ENCODE assay signal across 18 cellular contexts in the genomic region with DNA sequence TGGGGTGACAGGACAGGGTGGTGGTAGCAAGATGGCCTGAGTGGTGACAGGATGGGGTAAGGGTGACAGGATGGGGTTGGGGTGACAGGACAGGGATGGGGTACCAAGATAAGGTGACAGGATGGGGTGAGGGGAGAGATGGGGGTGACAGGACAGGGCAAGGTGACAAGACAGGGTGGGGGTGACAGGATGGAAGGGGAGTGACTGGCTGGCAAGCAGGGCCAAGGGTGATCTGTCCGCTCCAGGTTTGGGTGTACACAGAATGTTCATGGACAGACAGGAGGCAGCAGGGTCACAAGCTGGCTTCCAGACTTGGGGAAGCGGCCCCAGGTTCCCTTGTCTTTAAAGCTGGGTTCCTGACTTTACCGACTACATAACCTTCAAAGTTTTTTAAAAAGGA. TPM values are rescaled to one million over a fixed set of nuclear protein-coding genes. Genes with fewer than 3 reads are reported as not detected.
DNase-seq lines count a peak whose midpoint lies in the region; ATAC-seq and TF ChIP-seq lines count a peak whose summit lies in the region.
"Had no signal": no experiment of that assay in that cellular context is flagged by ENCODE, and none has a peak within 500 bp of the region (broad histone marks: within the 10 kb centered on the region; RNA-seq: fewer than 3 reads in every experiment).

No MANE protein-coding gene starts in this region.

- no peak overlapping the region for H2BK12ac ChIP-seq in neuronal stem cell (ENCODE audit: low read length)

- H3K9ac ChIP-seq in neuronal stem cell (ENCODE audit: low read depth, low read length, poor library complexity): no peak overlapping the region

- peak overlapping the region; percentile 48 for H3K23ac ChIP-seq in neuronal stem cell (ENCODE audit: low read depth, low read length, poor library complexity)

- H3K18ac ChIP-seq in neuronal stem cell (ENCODE audit: low read length): no peak overlapping the region

- no peak overlapping the region for H4K8ac ChIP-seq in neuronal stem cell (ENCODE audit: low read depth, low read length)

- intact Hi-C loops in Right ventricle myocardium inferior (cut with DNase I): no loop called here

- no peak overlapping the region for H4K91ac ChIP-seq in neuronal stem cell (ENCODE audit: low read depth, low read length, poor library complexity)

- H3K4me3 ChIP-seq in right atrium auricular region (no peak overlapping the region), neuronal stem cell (ENCODE audit: low read length in 2 of 2) (peak overlapping the region in 1 of 2 donors; percentile 46), suprapubic skin (no peak overlapping the region)
- H3K4me3 ChIP-seq: GM23338 had no signal

- H3K4me2 ChIP-seq in neuronal stem cell (ENCODE audit: insufficient read depth, low read length, poor library complexity, severe bottlenecking): no peak overlapping the region
- H3K4me2 ChIP-seq: GM23338 had no signal

- no peak overlapping the region for H2AK5ac ChIP-seq in neuronal stem cell (ENCODE audit: low read depth, low read length)

- no peak overlapping the region for H2BK5ac ChIP-seq in neuronal stem cell (ENCODE audit: low read length)

- no peak for TF ChIP-seq EP300 in suprapubic skin (IDR thresholded peaks at IDR 0.05)

- peak; percentile 31 for DNase-seq in Right ventricle myocardium inferior (ENCODE audit: missing footprints)
- no peak for DNase-seq in right atrium auricular region (ENCODE audit: low spot score)
- peak; percentile 20 for DNase-seq in ecto neural progenitor cell (ENCODE audit: low spot score)
- no peak for DNase-seq in neuronal stem cell (ENCODE audit: low spot score)
- DNase-seq in suprapubic skin (ENCODE audit: low spot score in 2 of 2): peak; percentile 24 to 66
- DNase-seq in hippocampal formation (lab: John Stamatoyannopoulos, UW): no peak
- no peak for DNase-seq in NCI-H446 treated with DMSO at 0.1 percent for 48 hours (lab: John Stamatoyannopoulos, UW)
- DNase-seq: ACHN; BE2C; C1 segment of cervical spinal cord; Caco-2; CD4-positive, CD25-positive, alpha-beta regulatory T cell; HFFc6; IMR-90 had no signal

- ATAC-seq in Right ventricle myocardium inferior: no peak
- ATAC-seq: GM23338, HCT116 had no signal

- H2AFZ ChIP-seq in neuronal stem cell (ENCODE audit: low read length): no peak overlapping the region
- H2AFZ ChIP-seq: GM23338 had no signal

- H3K9me3 ChIP-seq in right atrium auricular region (no peaks in the 10 kb centered on the region), neuronal stem cell (replicated peaks in 1 of 2; ENCODE audit: control insufficient read depth in 2 of 2, insufficient read depth in 1 of 2, low read depth in 1 of 2, low read length in 2 of 2) (peaks cover 6 to 10% of the 10 kb centered on the region in 2 donors), suprapubic skin (no peaks in the 10 kb centered on the region)
- H3K9me3 ChIP-seq: BE2C had no signal

- no peak overlapping the region for H2BK15ac ChIP-seq in neuronal stem cell (ENCODE audit: low read length)

- no peak for TF ChIP-seq POLR2A in suprapubic skin (IDR thresholded peaks at IDR 0.05)

- WGBS in neuronal stem cell (ENCODE audit: extremely low coverage in 2 of 2, insufficient read length in 2 of 2, insufficient replicate concordance in 1 of 2), 2 donors: no CpG with 5 or more reads among the region's 3 CpGs
- WGBS in suprapubic skin: 71% methylated on average over 3 of the region's 3 CpGs

- H3K4me1 ChIP-seq in right atrium auricular region (no peaks in the 10 kb centered on the region), neuronal stem cell (ENCODE audit: control insufficient read depth in 2 of 2, insufficient read depth in 1 of 2, low read depth in 1 of 2, low read length in 2 of 2) (no peaks in the 10 kb centered on the region), suprapubic skin (no peaks in the 10 kb centered on the region)
- H3K4me1 ChIP-seq: BE2C, Caco-2 had no signal

- H3K79me1 ChIP-seq in neuronal stem cell (ENCODE audit: low read depth, low read length): no peaks in the 10 kb centered on the region

- TF ChIP-seq CTCF in right atrium auricular region (IDR thresholded peaks at IDR 0.05): no peak
- TF ChIP-seq CTCF in suprapubic skin (IDR thresholded peaks at IDR 0.05): no peak

- H3K14ac ChIP-seq in neuronal stem cell (ENCODE audit: low read length): no peak overlapping the region

- H2BK120ac ChIP-seq in neuronal stem cell (ENCODE audit: low read depth, low read length): no peak overlapping the region

- no peak overlapping the region for H3K27ac ChIP-seq in right atrium auricular region
- no peak overlapping the region for H3K27ac ChIP-seq in neuronal stem cell (replicated peaks; ENCODE audit: low read length)
- no peak overlapping the region for H3K27ac ChIP-seq in suprapubic skin
- H3K27ac ChIP-seq: HL-60 had no signal

- no peaks in the 10 kb centered on the region for H3K36me3 ChIP-seq in right atrium auricular region
- H3K36me3 ChIP-seq in neuronal stem cell (replicated peaks in 1 of 2; ENCODE audit: control insufficient read depth in 2 of 2, insufficient read depth in 2 of 2, low read length in 2 of 2): no peaks in the 10 kb centered on the region
- no peaks in the 10 kb centered on the region for H3K36me3 ChIP-seq in suprapubic skin
- H3K36me3 ChIP-seq: BE2C had no signal

- no peaks in the 10 kb centered on the region for H3K27me3 ChIP-seq in right atrium auricular region
- peaks cover 0 to 9% (median 0%) of the 10 kb centered on the region in 3 experiments for H3K27me3 ChIP-seq in neuronal stem cell (ENCODE audit: control insufficient read depth in 3 of 3, insufficient read depth in 3 of 3, low read depth in 1 of 3, low read length in 3 of 3)
- peaks cover 9% of the 10 kb centered on the region for H3K27me3 ChIP-seq in suprapubic skin

- no peak overlapping the region for H3K4ac ChIP-seq in neuronal stem cell (ENCODE audit: low read length)

RNA-seq across cellular contexts. Expression of gene RNF212, which starts 23.3 kb away (rescaled TPM):
- total RNA-seq in Right ventricle myocardium inferior (1.7 TPM), right atrium auricular region (1 to 10 TPM; 1.9 TPM), suprapubic skin (10 to 100 TPM in 1 of 4 donors, 1 to 10 TPM in 3; 2.4 to 16.5 (median 4.4) TPM)
- 5.1 TPM for polyA plus RNA-seq in neuronal stem cell (2013, experiment 1 of 2)
- 5.5 TPM for polyA plus RNA-seq in neuronal stem cell (2013, experiment 2 of 2)
- total RNA-seq: Caco-2, HFFc6, HT1080 had no signal

Comparison
In these comparisons a context has a peak if more than half of its experiments do, and no peak if none do; other contexts are left out.
1. DNase-seq: peak in Right ventricle myocardium inferior (single experiment), ecto neural progenitor cell (single experiment) and suprapubic skin (2 of 2); none in right atrium auricular region (single experiment), neuronal stem cell (single experiment), hippocampal formation (0 of 2) and NCI-H446 treated with DMSO at 0.1 percent for 48 hours (single experiment).